In the genomic region with DNA sequence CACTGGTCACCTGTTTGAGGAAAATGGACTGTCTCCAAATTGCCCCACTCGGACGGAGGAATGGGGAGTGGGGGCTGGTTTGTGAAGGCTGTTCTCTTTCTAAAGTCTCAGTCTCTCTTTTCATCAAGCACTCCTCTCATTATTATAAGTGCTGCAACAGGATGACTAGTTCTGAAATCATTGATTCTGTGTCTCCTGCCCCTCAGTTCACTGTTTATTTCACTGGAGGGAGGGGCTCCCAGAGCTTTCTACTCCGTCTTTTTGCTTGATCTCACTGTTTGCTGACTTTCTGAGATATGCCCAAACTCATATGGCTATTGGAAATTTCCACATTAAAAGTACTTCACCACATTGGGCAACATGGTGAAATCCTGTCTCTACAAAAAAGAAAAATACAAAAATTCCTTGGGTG, we compare ENCODE assay signal across 1 cellular context.
TF ChIP-seq lines count a peak whose summit lies in the region.

No MANE protein-coding gene starts in this region.

TF ChIP-seq in H1, 55 proteins besides CTCF, POLR2A, EP300 and RAD21:
- TF ChIP-seq ASH2L (IDR thresholded peaks at IDR 0.05; ENCODE audit: low read length) (no peak), SIX5 (IDR thresholded peaks at IDR 0.05; ENCODE audit: low read depth, low read length) (no peak), SP4 (IDR thresholded peaks at IDR 0.05; ENCODE audit: low read length) (no peak), JUN (IDR thresholded peaks at IDR 0.05; ENCODE audit: low read depth, low read length) (no peak), KDM4A (IDR thresholded peaks at IDR 0.05; ENCODE audit: low read depth, low read length, severe bottlenecking) (no peak), GABPA (IDR thresholded peaks at IDR 0.05; ENCODE audit: borderline replicate concordance, insufficient read depth, low read length) (no peak), BACH1 (IDR thresholded peaks at IDR 0.05; ENCODE audit: low read length) (no peak)
